13 cellular contexts compared by ENCODE assay signal in the genomic region with DNA sequence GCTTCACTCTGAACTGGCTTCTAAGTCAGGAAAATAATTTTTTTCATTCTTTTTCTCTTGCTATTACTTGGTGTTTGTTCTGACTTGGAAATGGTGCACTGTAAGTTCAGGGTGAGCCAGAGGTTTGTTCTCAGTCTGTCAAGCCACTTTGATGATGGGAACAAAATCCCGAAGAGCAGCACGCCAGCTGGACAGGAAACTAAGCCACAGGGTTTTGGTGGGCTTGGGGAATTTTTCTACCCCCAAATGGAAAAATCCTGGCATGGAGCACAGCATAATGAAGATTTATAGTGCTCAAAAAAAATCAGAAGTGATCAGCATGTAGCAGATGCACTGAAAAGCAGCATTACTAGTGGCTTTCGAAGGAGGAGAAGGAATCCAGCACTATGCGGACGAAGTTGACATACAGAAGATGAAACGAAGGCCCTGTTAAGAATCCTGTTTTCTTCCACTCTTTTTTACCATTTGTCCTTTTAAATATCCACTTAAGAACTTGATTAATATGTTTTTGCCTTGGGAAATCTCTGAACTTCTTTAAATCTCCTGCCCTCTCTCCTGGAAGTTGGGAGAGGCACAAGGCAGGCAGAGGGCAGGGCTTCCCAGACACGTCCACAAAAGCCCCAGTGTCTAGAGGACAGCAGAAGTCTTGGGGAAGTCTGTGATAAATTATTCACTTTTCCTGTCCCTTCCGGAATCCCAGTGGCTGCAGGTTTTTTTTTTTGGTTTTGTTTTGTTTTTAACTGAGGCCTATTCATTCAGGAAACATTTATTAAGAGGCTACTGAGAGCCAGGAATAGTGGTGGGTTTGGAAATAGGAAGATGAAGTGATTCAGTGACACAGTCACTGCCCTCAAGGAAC.
DNase-seq lines count a peak whose midpoint lies in the region; ATAC-seq and TF ChIP-seq lines count a peak whose summit lies in the region.
"Had no signal": no experiment of that assay in that cellular context is flagged by ENCODE, and none has a peak within 500 bp of the region (broad histone marks: within the 10 kb centered on the region; RNA-seq: fewer than 3 reads in every experiment).

No MANE protein-coding gene starts in this region.

- peak overlapping the region; percentile 5 for H3K4me3 Mint-ChIP-seq in neural crest cell
- H3K4me3 Mint-ChIP-seq: activated naive CD8-positive, alpha-beta T cell treated with anti-CD3 and anti-CD28 coated beads, Interleukin-2, amount 10 ng/mL, durations not matched to agents 7 days and 5 days; B cell had no signal

- H3K4me3 ChIP-seq in fibroblast of the aortic adventitia (ENCODE audit: low read depth, low read length) = no peak overlapping the region
- H3K4me3 ChIP-seq in thymus (ENCODE audit: low read length) = no peak overlapping the region

- no peaks in the 10 kb centered on the region for H3K27me3 ChIP-seq in thymus (ENCODE audit: control insufficient read depth, insufficient read depth)

- H3K4me1 Mint-ChIP-seq in neural crest cell = peaks cover 32% of the 10 kb centered on the region
- H3K4me1 Mint-ChIP-seq: B cell had no signal

- peaks cover 32% of the 10 kb centered on the region for H3K36me3 Mint-ChIP-seq in neural crest cell (ENCODE audit: low read depth)

- WGBS in thymus = 97% methylated on average over 8 of the region's 8 CpGs

- H3K27ac ChIP-seq in thymus (ENCODE audit: low read depth) = peak overlapping the region; percentile 34

- in situ Hi-C loops in SK-MEL-5 (cut with HindIII; ENCODE audit: low pct_unique_long_range_greater_than_20kb, low sequenced_read_pairs) = no loop called here

- no peaks in the 10 kb centered on the region for H3K9me3 ChIP-seq in thymus (ENCODE audit: control insufficient read depth)

- no peaks in the 10 kb centered on the region for H3K36me3 ChIP-seq in thymus (ENCODE audit: control insufficient read depth, insufficient read depth)

- peaks cover 2% of the 10 kb centered on the region for H3K4me1 ChIP-seq in thymus (ENCODE audit: control insufficient read depth, insufficient read depth, low read length)

- peak overlapping the region; percentile 95 for H3K27ac Mint-ChIP-seq in neural crest cell (ENCODE audit: unreplicated experiment)
- H3K27ac Mint-ChIP-seq: activated naive CD8-positive, alpha-beta T cell treated with anti-CD3 and anti-CD28 coated beads, Interleukin-2, amount 10 ng/mL, durations not matched to agents 7 days and 5 days; B cell had no signal

- ATAC-seq in GM19351 (IDR thresholded peaks at IDR 0.05; ENCODE audit: unreplicated experiment) = no peak

- DNase-seq in SK-MEL-5 (ENCODE audit: low read depth, low spot score) = peak; percentile 96
- DNase-seq in fibroblast of the aortic adventitia (ENCODE audit: low read depth) = peak; percentile 50
- no peak for DNase-seq in neural crest cell (ENCODE audit: low read depth, low spot score)
- no peak for DNase-seq in SW480 (ENCODE audit: low spot score)
- no peak for DNase-seq in middle frontal gyrus (ENCODE audit: extremely low spot score, low spot score)
- no peak for DNase-seq in activated CD4-positive, CD25-positive, alpha-beta regulatory T cell (lab: John Stamatoyannopoulos, UW)
- DNase-seq: activated naive CD8-positive, alpha-beta T cell treated with anti-CD3 and anti-CD28 coated beads, Interleukin-2, amount 10 ng/mL, durations not matched to agents 7 days and 5 days; mesendoderm; NCI-H1092; NCI-H345 had no signal

- no peaks in the 10 kb centered on the region for H3K27me3 Mint-ChIP-seq in neural crest cell (ENCODE audit: low read depth)
- H3K27me3 Mint-ChIP-seq: activated naive CD8-positive, alpha-beta T cell treated with anti-CD3 and anti-CD28 coated beads, Interleukin-2, amount 10 ng/mL, durations not matched to agents 7 days and 5 days; B cell had no signal

- H3K9me3 Mint-ChIP-seq in neural crest cell = peaks cover 17% of the 10 kb centered on the region
- H3K9me3 Mint-ChIP-seq: activated naive CD8-positive, alpha-beta T cell treated with anti-CD3 and anti-CD28 coated beads, Interleukin-2, amount 10 ng/mL, durations not matched to agents 7 days and 5 days had no signal

- no peak for TF ChIP-seq CTCF in fibroblast of the aortic adventitia (IDR thresholded peaks at IDR 0.05; ENCODE audit: insufficient read depth, low read length)
- TF ChIP-seq CTCF in neural crest cell (conservative IDR thresholded peaks at IDR 0.05) = no peak

Comparison
In these comparisons a context has a peak if more than half of its experiments do, and no peak if none do; other contexts are left out.
1. DNase-seq: peak in SK-MEL-5 (single experiment) and fibroblast of the aortic adventitia (single experiment); none in neural crest cell (single experiment), SW480 (single experiment), middle frontal gyrus (single experiment) and activated CD4-positive, CD25-positive, alpha-beta regulatory T cell (0 of 4).